10 cellular contexts compared by ENCODE assay signal in the genomic region with DNA sequence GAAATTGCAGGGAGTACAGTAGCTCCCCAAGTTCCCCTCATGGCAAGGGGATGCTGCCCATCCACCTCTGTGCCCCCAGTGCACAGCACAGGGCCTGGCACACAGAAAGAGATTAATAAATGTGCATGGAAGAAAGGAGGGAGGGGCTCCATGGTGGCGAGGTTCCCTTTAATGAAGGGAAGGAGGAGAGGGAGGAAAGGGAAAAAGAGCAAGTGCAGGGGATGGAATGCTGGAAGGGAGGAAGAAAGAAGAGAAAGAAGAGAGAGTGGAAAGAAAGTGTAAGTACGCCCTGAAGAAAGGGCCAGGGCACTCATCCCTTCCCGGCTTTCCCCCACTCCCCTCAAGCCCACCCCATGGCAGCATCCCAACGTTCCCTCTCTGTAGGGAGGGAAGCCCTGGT. TPM values are rescaled to one million over a fixed set of nuclear protein-coding genes. Genes with fewer than 3 reads are reported as not detected.
A peak's percentile ranks its signal among the peaks of the same experiment; 100 is the strongest.
DNase-seq lines count a peak whose midpoint lies in the region; ATAC-seq and TF ChIP-seq lines count a peak whose summit lies in the region.
"Had no signal": no experiment of that assay in that cellular context is flagged by ENCODE, and none has a peak within 500 bp of the region (broad histone marks: within the 10 kb centered on the region; RNA-seq: fewer than 3 reads in every experiment).

No MANE protein-coding gene starts in this region.

- no peak overlapping the region for H3K27ac ChIP-seq in BLaER1 treated with 17β-estradiol and CSF1 and Interleukin-3, amounts not matched to agents 10 nM and 100 nM
- H3K27ac ChIP-seq in OCI-LY7 (ENCODE audit: low read depth, low read length, poor library complexity, severe bottlenecking) = no peak overlapping the region
- H3K27ac ChIP-seq: neutrophil had no signal

- no TSS peak for BruUV-seq in OCI-LY7 (replicated peaks; lab: Mats Ljungman, UMichigan)

- no peaks in the 10 kb centered on the region for H3K9me3 ChIP-seq in BLaER1 treated with 17β-estradiol and CSF1 and Interleukin-3, amounts not matched to agents 10 nM and 100 nM (replicated peaks in 1 of 11)
- H3K9me3 ChIP-seq in OCI-LY7 (ENCODE audit: low read length) = no peaks in the 10 kb centered on the region
- H3K9me3 ChIP-seq: neutrophil had no signal

- CTCF ChIA-PET in OCI-LY7 (lab: Charles Lee; ENCODE audit: unreplicated experiment) = no interaction called here

- no peak for ATAC-seq in GM19023 (IDR thresholded peaks at IDR 0.05; ENCODE audit: unreplicated experiment)

- peak overlapping the region in 1 of 10 experiments; percentile 74; a peak in 1 of 20 replicates for H3K4me3 ChIP-seq in BLaER1 treated with 17β-estradiol and CSF1 and Interleukin-3, amounts not matched to agents 10 nM and 100 nM
- H3K4me3 ChIP-seq in H7 (ENCODE audit: insufficient read depth, low read depth, low read length) = peak overlapping the region; percentile 49
- H3K4me3 ChIP-seq in OCI-LY7 (ENCODE audit: low read depth, low read length, poor library complexity, severe bottlenecking) = no peak overlapping the region

- H3K27me3 ChIP-seq in BLaER1 treated with 17β-estradiol and CSF1 and Interleukin-3, amounts not matched to agents 10 nM and 100 nM = peaks cover 28 to 38% (median 35%) of the 10 kb centered on the region in 11 experiments
- H3K27me3 ChIP-seq in H7 (ENCODE audit: control insufficient read depth, insufficient read depth, low read length) = peaks cover 40% of the 10 kb centered on the region

- H4K20me1 ChIP-seq in BLaER1 treated with 17β-estradiol and CSF1 and Interleukin-3, amounts not matched to agents 10 nM and 100 nM = peaks cover 0 to 3% (median 0%) of the 10 kb centered on the region in 11 experiments; a peak in 2 of 22 replicates
- no peaks in the 10 kb centered on the region for H4K20me1 ChIP-seq in OCI-LY7 (ENCODE audit: insufficient read depth, low read length)

- DNase-seq in H7 = no peak
- peak; percentile 27 for DNase-seq in chondrocyte (ENCODE audit: low spot score)
- no peak for DNase-seq in nephron progenitor cell
- no peak for DNase-seq in islet precursor cell
- no peak for DNase-seq in OCI-LY7 (ENCODE audit: low spot score)
- no peak for DNase-seq in MV-4-11 (lab: John Stamatoyannopoulos, UW)

- H3K4me1 Mint-ChIP-seq in chondrocyte (ENCODE audit: low read depth) (peaks cover 39% of the 10 kb centered on the region), nephron progenitor cell (peaks cover 29% of the 10 kb centered on the region)

- H3K9me2 ChIP-seq in OCI-LY7 (ENCODE audit: insufficient read depth, low read length) = no peaks in the 10 kb centered on the region

- no peaks in the 10 kb centered on the region for H3K36me3 ChIP-seq in BLaER1 treated with 17β-estradiol and CSF1 and Interleukin-3, amounts not matched to agents 10 nM and 100 nM
- H3K36me3 ChIP-seq in H7 (replicated peaks; ENCODE audit: control insufficient read depth, insufficient read depth, low read length) = no peaks in the 10 kb centered on the region
- H3K36me3 ChIP-seq in OCI-LY7 (ENCODE audit: insufficient read depth, low read length) = no peaks in the 10 kb centered on the region
- H3K36me3 ChIP-seq: neutrophil had no signal

- no peak for TF ChIP-seq CTCF in chondrocyte (IDR thresholded peaks at IDR 0.05)
- no peak for TF ChIP-seq CTCF in nephron progenitor cell (IDR thresholded peaks at IDR 0.05)
- TF ChIP-seq CTCF in OCI-LY7 (conservative IDR thresholded peaks at IDR 0.05; ENCODE audit: low read length) = no peak

- H3K9ac ChIP-seq in BLaER1 treated with 17β-estradiol and CSF1 and Interleukin-3, amounts not matched to agents 10 nM and 100 nM = no peak overlapping the region

- H3K27me3 Mint-ChIP-seq in chondrocyte (ENCODE audit: low read depth) = peaks cover 26% of the 10 kb centered on the region
- peaks cover 86% of the 10 kb centered on the region for H3K27me3 Mint-ChIP-seq in nephron progenitor cell (ENCODE audit: low read depth, poor library complexity)

- H3K27ac Mint-ChIP-seq in chondrocyte (ENCODE audit: unreplicated experiment) = no peak overlapping the region
- no peak overlapping the region for H3K27ac Mint-ChIP-seq in nephron progenitor cell

- no peaks in the 10 kb centered on the region for H3K9me3 Mint-ChIP-seq in chondrocyte (ENCODE audit: low read depth)
- no peaks in the 10 kb centered on the region for H3K9me3 Mint-ChIP-seq in nephron progenitor cell

- peaks cover 29 to 55% (median 38%) of the 10 kb centered on the region in 10 experiments for H3K4me1 ChIP-seq in BLaER1 treated with 17β-estradiol and CSF1 and Interleukin-3, amounts not matched to agents 10 nM and 100 nM
- H3K4me1 ChIP-seq in OCI-LY7 (ENCODE audit: insufficient read depth, low read length, poor library complexity, severe bottlenecking) = peaks cover 8% of the 10 kb centered on the region

- no peaks in the 10 kb centered on the region for H3K79me2 ChIP-seq in OCI-LY7 (ENCODE audit: insufficient read depth, low read depth, low read length)

- H3K36me3 Mint-ChIP-seq in chondrocyte (ENCODE audit: low read depth) = no peaks in the 10 kb centered on the region
- H3K36me3 Mint-ChIP-seq in nephron progenitor cell (ENCODE audit: low read depth) = no peaks in the 10 kb centered on the region

- H3K4me3 Mint-ChIP-seq in chondrocyte (ENCODE audit: unreplicated experiment) (peak overlapping the region; percentile 71), nephron progenitor cell (peak overlapping the region; percentile 87)

- H2AFZ ChIP-seq in OCI-LY7 (ENCODE audit: low read length) = no peak overlapping the region

- intact Hi-C loops in OCI-LY7 (cut with micrococcal nuclease; ENCODE audit: unreplicated experiment) = loop anchor here (5.0 kb wide), 1 partner anchor 41 kb away; no protein-coding TSS in a partner anchor

- POLR2A ChIA-PET in OCI-LY7 (lab: Charles Lee) = no interaction called here

- H3K4me2 ChIP-seq in BLaER1 treated with 17β-estradiol and CSF1 and Interleukin-3, amounts not matched to agents 10 nM and 100 nM = peak overlapping the region in 10 of 11 experiments; percentile 91 to 99 (median 97); a peak in 14 of 22 replicates
- no peak overlapping the region for H3K4me2 ChIP-seq in OCI-LY7 (ENCODE audit: low read length)

RNA-seq across cellular contexts. Expression of a gene that starts 1.5 kb away (rescaled TPM):
- 1.9 and 2.2 TPM in 2 replicates for total RNA-seq in H7 (2014; rRNA removed; shearing (Covaris generic))
- total RNA-seq in chondrocyte = 5.8 to 17.0 TPM (median 6.1 TPM) in 3 replicates
- 0.21 TPM in 1 of 2 replicates, not detected in the other for total RNA-seq in OCI-LY7 (2014; rRNA removed; shearing (Covaris generic))
- not detected in 2 replicates for total RNA-seq in OCI-LY7 (2022)
- total RNA-seq: H4 had no signal
